22 cellular contexts compared by ENCODE assay signal in the genomic region with DNA sequence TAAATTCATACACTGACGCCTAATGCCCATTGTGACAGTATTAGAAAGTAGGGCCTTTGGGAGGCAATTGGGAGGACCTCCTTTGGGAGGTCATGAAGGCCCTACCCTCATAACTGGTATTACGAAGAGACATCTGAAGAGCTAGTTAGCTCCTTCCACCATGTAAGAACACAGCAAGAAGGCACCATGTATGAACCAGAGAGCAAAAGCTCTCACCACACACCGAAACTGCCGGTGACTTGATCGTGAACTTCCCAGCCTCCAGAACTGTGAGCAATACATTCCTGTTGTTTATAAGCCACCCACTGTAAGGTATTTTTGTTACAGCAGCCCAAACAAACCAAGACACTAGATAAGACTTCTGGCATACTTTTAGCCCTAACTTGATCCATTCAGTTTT. TPM values are rescaled to one million over a fixed set of nuclear protein-coding genes. Genes with fewer than 3 reads are reported as not detected.
A peak's percentile ranks its signal among the peaks of the same experiment; 100 is the strongest.
DNase-seq lines count a peak whose midpoint lies in the region; ATAC-seq and TF ChIP-seq lines count a peak whose summit lies in the region.
"Had no signal": no experiment of that assay in that cellular context is flagged by ENCODE, and none has a peak within 500 bp of the region (broad histone marks: within the 10 kb centered on the region; RNA-seq: fewer than 3 reads in every experiment).

No MANE protein-coding gene starts in this region.

- no peaks in the 10 kb centered on the region for H3K9me2 ChIP-seq in GM23248 (ENCODE audit: insufficient read depth)

- H3K9ac ChIP-seq in IMR-90 (ENCODE audit: low read depth, low read length) (no peak overlapping the region), GM23248 (no peak overlapping the region)
- H3K9ac ChIP-seq: BLaER1 treated with 17β-estradiol and CSF1 and Interleukin-3, amounts not matched to agents 10 nM and 100 nM had no signal

- no peak overlapping the region for H3K4me3 Mint-ChIP-seq in activated T-cell treated with anti-CD3 and anti-CD28 coated beads, Interleukin-2, amount 50 U/mL, for 72 hours
- H3K4me3 Mint-ChIP-seq: CD14-positive monocyte; CD4-positive, alpha-beta T cell; CD8-positive, alpha-beta memory T cell had no signal

- H3K9me3 ChIP-seq in IMR-90 (ENCODE audit: control insufficient read depth, insufficient read depth, low read length), result no peaks in the 10 kb centered on the region
- H3K9me3 ChIP-seq in GM23248 (ENCODE audit: low read depth), result no peaks in the 10 kb centered on the region
- H3K9me3 ChIP-seq: A549; BE2C; BLaER1 treated with 17β-estradiol and CSF1 and Interleukin-3, amounts not matched to agents 10 nM and 100 nM; HAP-1 had no signal

- intact Hi-C loops in IMR-90 (cut with micrococcal nuclease), result no loop called here

- TF ChIP-seq CTCF in IMR-90 (conservative IDR thresholded peaks at IDR 0.05; ENCODE audit: low read depth, low read length), result no peak

- H3K14ac ChIP-seq in IMR-90 (replicated peaks; ENCODE audit: low read depth, low read length), result peak overlapping the region; percentile 68

- H3K18ac ChIP-seq in IMR-90 (ENCODE audit: low read depth, low read length), result no peak overlapping the region

- no peak for TF ChIP-seq RAD21 in IMR-90 (IDR thresholded peaks at IDR 0.05; ENCODE audit: low read length)

- no peak for ATAC-seq in activated T-cell treated with anti-CD3 and anti-CD28 coated beads, Interleukin-2, amount 50 U/mL, for 72 hours (replicated peaks in 1 of 2)
- ATAC-seq in IMR-90 (ENCODE audit: low read depth), result no peak
- ATAC-seq: A549, GM12878 had no signal

- H3K4me1 ChIP-seq in IMR-90 (ENCODE audit: control insufficient read depth, insufficient read depth, low read length), result peaks cover 9% of the 10 kb centered on the region
- no peaks in the 10 kb centered on the region for H3K4me1 ChIP-seq in GM23248 (ENCODE audit: insufficient read depth)
- H3K4me1 ChIP-seq: BE2C, HAP-1 had no signal

- no peaks in the 10 kb centered on the region for H4K20me1 ChIP-seq in IMR-90 (ENCODE audit: insufficient read depth, low read length)
- no peaks in the 10 kb centered on the region for H4K20me1 ChIP-seq in GM23248 (ENCODE audit: insufficient read depth)
- H4K20me1 ChIP-seq: BLaER1 treated with 17β-estradiol and CSF1 and Interleukin-3, amounts not matched to agents 10 nM and 100 nM had no signal

- H2BK5ac ChIP-seq in IMR-90 (ENCODE audit: low read depth, low read length, poor library complexity, severe bottlenecking), result no peak overlapping the region

- H3K36me3 ChIP-seq in IMR-90 (ENCODE audit: control insufficient read depth, insufficient read depth, low read length), result peaks cover 43% of the 10 kb centered on the region
- no peaks in the 10 kb centered on the region; the same call in 1 of the 2 replicates for H3K36me3 ChIP-seq in GM23248 (ENCODE audit: low read depth)

- H3K27ac Mint-ChIP-seq in activated T-cell treated with anti-CD3 and anti-CD28 coated beads, Interleukin-2, amount 50 U/mL, for 72 hours, result peak overlapping the region; percentile 18
- H3K27ac Mint-ChIP-seq: CD14-positive monocyte; CD4-positive, alpha-beta T cell had no signal

- H4K91ac ChIP-seq in IMR-90 (ENCODE audit: insufficient read depth, low read depth, low read length), result no peak overlapping the region

- H3K56ac ChIP-seq in IMR-90 (ENCODE audit: extremely low read depth, insufficient read depth, low read length), result no peak overlapping the region

- no peak overlapping the region for H3K27ac ChIP-seq in IMR-90 (ENCODE audit: insufficient read depth, low read length)
- no peak overlapping the region for H3K27ac ChIP-seq in GM23248
- H3K27ac ChIP-seq: A549; BLaER1 treated with 17β-estradiol and CSF1 and Interleukin-3, amounts not matched to agents 10 nM and 100 nM had no signal

- H2AK5ac ChIP-seq in IMR-90 (ENCODE audit: low read depth, low read length), result no peak overlapping the region

- no peaks in the 10 kb centered on the region for H3K4me1 Mint-ChIP-seq in activated T-cell treated with anti-CD3 and anti-CD28 coated beads, Interleukin-2, amount 50 U/mL, for 72 hours (ENCODE audit: low read depth)
- H3K4me1 Mint-ChIP-seq: CD8-positive, alpha-beta memory T cell had no signal

- in situ Hi-C loops in IMR-90 (cut with MboI; ENCODE audit: low sequenced_read_pairs), result no loop called here
- in situ Hi-C loops in GM23248 (cut with MboI), result no loop called here

- H3K9me3 Mint-ChIP-seq in activated T-cell treated with anti-CD3 and anti-CD28 coated beads, Interleukin-2, amount 50 U/mL, for 72 hours, result no peaks in the 10 kb centered on the region
- H3K9me3 Mint-ChIP-seq: CD14-positive monocyte; CD4-positive, alpha-beta T cell; CD8-positive, alpha-beta memory T cell had no signal

- no peak overlapping the region for H3K4ac ChIP-seq in IMR-90 (ENCODE audit: low read depth, low read length)

- CTCF ChIA-PET in IMR-90 (lab: Yijun Ruan, JAX), result interaction anchor here (1.7 kb wide), 1 partner anchor 10 kb away, joined by 5 read pairs; no protein-coding TSS in a partner anchor

- no peak overlapping the region for H2BK20ac ChIP-seq in IMR-90 (ENCODE audit: low read depth, low read length)

- TF ChIP-seq POLR2A in IMR-90 (IDR thresholded peaks at IDR 0.05; ENCODE audit: low read depth, low read length), result no peak

- H2AFZ ChIP-seq in IMR-90 (replicated peaks; ENCODE audit: low read length, poor library complexity) (no peak overlapping the region), GM23248 (no peak overlapping the region)

- 0 out of 2 replicates have a peak, but pooled peaks cover 1% of the 10 kb centered on the region for H3F3A ChIP-seq in GM23248 (ENCODE audit: insufficient read depth)

- H3K4me2 ChIP-seq in IMR-90 (ENCODE audit: low read depth, low read length), result no peak overlapping the region
- H3K4me2 ChIP-seq in GM23248 (ENCODE audit: unreplicated experiment), result no peak overlapping the region
- H3K4me2 ChIP-seq: A549; BLaER1 treated with 17β-estradiol and CSF1 and Interleukin-3, amounts not matched to agents 10 nM and 100 nM had no signal

- H3K9me1 ChIP-seq in IMR-90 (ENCODE audit: insufficient read depth, low read length), result peaks cover 8% of the 10 kb centered on the region

- no peak overlapping the region for H4K8ac ChIP-seq in IMR-90 (ENCODE audit: low read depth in 2 of 2, low read length in 2 of 2)

- no peak overlapping the region for H2BK15ac ChIP-seq in IMR-90 (ENCODE audit: low read depth, low read length)

- no peaks in the 10 kb centered on the region for H3K79me2 ChIP-seq in GM23248 (ENCODE audit: insufficient read depth)

- peaks cover 0 to 3% of the 10 kb centered on the region in 2 experiments; a peak in 1 of 4 replicates for H3K79me1 ChIP-seq in IMR-90 (ENCODE audit: low read depth in 1 of 2, low read length in 2 of 2)

- H3K36me3 Mint-ChIP-seq in activated T-cell treated with anti-CD3 and anti-CD28 coated beads, Interleukin-2, amount 50 U/mL, for 72 hours (ENCODE audit: insufficient read depth in 2 of 2), result peaks cover 4 to 5% of the 10 kb centered on the region in 2 donors

- DNase-seq in activated T-cell treated with anti-CD3 and anti-CD28 coated beads, Interleukin-2, amount 50 U/mL, for 72 hours, result no peak
- no peak for DNase-seq in activated T-cell treated with anti-CD3 and anti-CD28 coated beads, Interleukin-2, amount 50 U/mL, for 1 hour
- DNase-seq in IMR-90 (no peak), iris pigment epithelial cell (ENCODE audit: low read depth) (peak; percentile 6), GM23248 (no peak), activated gamma-delta T cell (lab: John Stamatoyannopoulos, UW) (no peak)
- DNase-seq: 8988T; ACHN; AML-193; BE2C; CD4-positive, alpha-beta T cell; CD8-positive, alpha-beta memory T cell; DMS 273 treated with DMSO at 0.1 percent for 48 hours; DMS79; EL; GDM1; GOT3 had no signal

- no peak overlapping the region for H4K5ac ChIP-seq in IMR-90 (ENCODE audit: low read depth, low read length)

- H3K23ac ChIP-seq in IMR-90 (ENCODE audit: low read depth, low read length), result no peak overlapping the region

- no peak overlapping the region for H2BK120ac ChIP-seq in IMR-90 (ENCODE audit: low read depth, low read length)

- WGBS in IMR-90 (ENCODE audit: extremely low coverage in 2 of 2, insufficient read length in 1 of 2), 2 experiments, result no CpG with 5 or more reads among the region's 5 CpGs
- 95 to 97% methylated on average over 5 of the region's 5 CpGs for WGBS in GM23248 (ENCODE audit: low coverage in 1 of 2, low lambda C conversion rate in 2 of 2, missing lambda C conversion rate in 2 of 2), 2 experiments

- H3K27me3 ChIP-seq in IMR-90 (ENCODE audit: control insufficient read depth, insufficient read depth, low read length) (no peaks in the 10 kb centered on the region), GM23248 (replicated peaks; ENCODE audit: insufficient read depth) (no peaks in the 10 kb centered on the region)
- H3K27me3 ChIP-seq: BE2C; BLaER1 treated with 17β-estradiol and CSF1 and Interleukin-3, amounts not matched to agents 10 nM and 100 nM had no signal

- H2AK9ac ChIP-seq in IMR-90 (replicated peaks; ENCODE audit: low read depth, low read length, poor library complexity), result no peak overlapping the region

- no TSS peak for BruUV-seq in IMR-90 (replicated peaks; lab: Mats Ljungman, UMichigan)

- H3K27me3 Mint-ChIP-seq in activated T-cell treated with anti-CD3 and anti-CD28 coated beads, Interleukin-2, amount 50 U/mL, for 72 hours (ENCODE audit: low read depth), result no peaks in the 10 kb centered on the region
- H3K27me3 Mint-ChIP-seq: CD4-positive, alpha-beta T cell; CD8-positive, alpha-beta memory T cell had no signal

- POLR2A ChIA-PET in IMR-90 (lab: Charles Lee; ENCODE audit: unreplicated experiment), result no interaction called here

- H3K4me3 ChIP-seq in IMR-90 (ENCODE audit: insufficient read depth, low read depth, low read length) (no peak overlapping the region), GM23248 (no peak overlapping the region)
- H3K4me3 ChIP-seq: A549; BLaER1 treated with 17β-estradiol and CSF1 and Interleukin-3, amounts not matched to agents 10 nM and 100 nM; GM12878; HAP-1 had no signal

- dilution Hi-C loops in IMR-90 (cut with HindIII; ENCODE audit: low sequenced_read_pairs, unreplicated experiment), result no loop called here

TF ChIP-seq in IMR-90, 13 proteins besides CTCF, POLR2A, EP300 and RAD21 (continues in another document):
- no peak for TF ChIP-seq CEBPB (IDR thresholded peaks at IDR 0.05; ENCODE audit: low read depth, low read length)
- TF ChIP-seq BHLHE40 (IDR thresholded peaks at IDR 0.05; ENCODE audit: low read depth, low read length), result no peak
- TF ChIP-seq RCOR1 (IDR thresholded peaks at IDR 0.05; ENCODE audit: insufficient replicate concordance, low read length), result no peak
- no peak for TF ChIP-seq NFE2L2 (IDR thresholded peaks at IDR 0.05; ENCODE audit: low read depth, low read length)

RNA-seq across cellular contexts. Expression of a gene that starts 41.8 kb away (rescaled TPM):
- total RNA-seq in activated T-cell treated with anti-CD3 and anti-CD28 coated beads, Interleukin-2, amount 50 U/mL, for 72 hours, result 10 to 100 TPM; 22.9 to 30.8 TPM
- 20.8 and 24.2 TPM in 2 replicates for total RNA-seq in IMR-90 (2012; rRNA removed)
- 10.0 and 14.2 TPM in 2 replicates for polyA plus RNA-seq in IMR-90 (2012; rRNA removed)
- polyA plus RNA-seq in IMR-90 (2012; cell fraction: cytosol; rRNA removed), result 2.5 and 2.8 TPM in 2 replicates
- polyA plus RNA-seq in IMR-90 (2012; cell fraction: nucleus; rRNA removed; ENCODE audit: low replicate concordance), result 4.8 and 35.5 TPM in 2 replicates
- 6.4 and 8.6 TPM in 2 replicates for total RNA-seq in GM23248 (2014; rRNA removed; shearing (Covaris generic))
- 3.3 TPM in 2 replicates for polyA plus RNA-seq in GM23248 (2016; fragmentation: Nextera tagmentation; extraction: Ambion mirVana)
